Comparison of ENCODE assay signal across 19 cellular contexts in the genomic region with DNA sequence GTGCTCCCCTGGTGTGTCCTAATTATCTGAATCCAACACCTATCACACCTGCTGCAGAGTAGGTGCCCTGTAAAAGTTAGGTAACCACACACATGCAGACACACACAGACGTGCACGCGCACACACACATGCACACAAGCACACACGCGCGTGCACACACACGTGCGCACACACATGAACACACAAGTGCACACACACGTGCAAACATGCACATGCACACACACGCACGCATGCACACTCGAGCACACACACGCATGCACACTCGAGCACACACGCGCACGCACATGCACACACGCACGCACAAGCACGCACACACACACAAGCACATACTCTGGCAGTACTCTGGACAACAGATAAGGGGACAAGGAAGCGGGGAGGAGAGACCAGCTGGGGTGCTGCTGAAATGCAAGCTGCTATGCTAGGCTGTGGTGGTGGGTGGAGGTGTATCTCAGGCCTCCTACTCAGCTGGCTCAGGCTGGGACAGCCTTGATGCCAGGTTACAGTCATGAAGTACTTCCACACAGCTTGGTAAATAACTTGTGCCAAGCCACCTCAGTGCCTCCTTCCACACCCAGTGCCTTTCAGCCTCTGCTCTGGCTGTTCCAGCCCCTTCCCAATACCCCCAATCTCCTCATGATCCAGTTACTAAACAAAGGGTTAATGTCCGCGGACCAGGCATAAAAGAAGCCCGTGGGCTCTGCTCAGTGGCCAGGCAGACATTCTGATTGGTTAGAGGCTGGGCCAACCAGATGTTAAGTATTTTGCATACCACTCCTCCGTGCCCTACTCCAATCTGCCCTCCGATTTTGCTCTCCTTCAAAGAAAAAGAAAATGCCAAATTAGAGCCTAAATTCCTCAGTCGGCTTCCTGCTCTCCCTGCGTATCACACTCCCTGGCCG.
A peak's percentile ranks its signal among the peaks of the same experiment; 100 is the strongest.
DNase-seq lines count a peak whose midpoint lies in the region; ATAC-seq and TF ChIP-seq lines count a peak whose summit lies in the region.
"Had no signal": no experiment of that assay in that cellular context is flagged by ENCODE, and none has a peak within 500 bp of the region (broad histone marks: within the 10 kb centered on the region; RNA-seq: fewer than 3 reads in every experiment).

No MANE protein-coding gene starts in this region.

- CTCF ChIA-PET in HEK293 (lab: Yijun Ruan, JAX): interaction anchor here (0.8 kb wide), 1 partner anchor 33 kb away, joined by 3 read pairs; no protein-coding TSS in a partner anchor
- CTCF ChIA-PET in activated CD8-positive, alpha-beta T cell treated with anti-CD3 and anti-CD28 coated beads, Interleukin-2, amount 10 ng/mL, durations not matched to agents 7 days and 5 days (lab: Charles Lee): no interaction called here

- no peaks in the 10 kb centered on the region for H3K79me2 ChIP-seq in smooth muscle cell (ENCODE audit: low read depth)

- WGBS in smooth muscle cell (ENCODE audit: low lambda C conversion rate): 80% methylated on average over 29 of the region's 29 CpGs

- no peaks in the 10 kb centered on the region for H3F3A ChIP-seq in smooth muscle cell (ENCODE audit: low read depth)

- H3K36me3 Mint-ChIP-seq in brain: no peaks in the 10 kb centered on the region
- no peaks in the 10 kb centered on the region for H3K36me3 Mint-ChIP-seq in activated CD8-positive, alpha-beta T cell treated with anti-CD3 and anti-CD28 coated beads, Interleukin-2, amount 10 ng/mL, durations not matched to agents 7 days and 5 days (ENCODE audit: low read depth)
- H3K36me3 Mint-ChIP-seq: natural killer cell treated with Interleukin-12 subunit alpha and Interleukin-12 subunit beta and Interleukin-15 and Interleukin-18, amount 100 ng/mL, for 72 hours had no signal

- DNase-seq in left kidney (ENCODE audit: low read depth, low spot score) (peak; percentile 81), smooth muscle cell (lab: John Stamatoyannopoulos, UW; ENCODE audit: unreplicated experiment) (no peak), DMS79 treated with DMSO at 0.1 percent for 48 hours (lab: John Stamatoyannopoulos, UW) (no peak), epidermal melanocyte (ENCODE audit: insufficient read length, low spot score) (no peak)
- no peak for DNase-seq in activated CD8-positive, alpha-beta T cell treated with anti-CD3 and anti-CD28 coated beads, Interleukin-2, amount 10 ng/mL, durations not matched to agents 7 days and 5 days
- DNase-seq: activated CD4-positive, alpha-beta memory T cell treated with anti-CD3 and anti-CD28 coated beads, Interleukin-2, amount 10 ng/mL, durations not matched to agents 7 days and 5 days; adrenal gland; cortex of kidney; DMS153; esophagus squamous epithelium; heart left ventricle; NCI-H1417; NCI-H446 treated with DMSO at 0.1 percent for 48 hours; stimulated activated CD4-positive, alpha-beta T cell treated with anti-CD3 and anti-CD28 coated beads, Interleukin-4, amount 100 ng/mL, for 4 hours had no signal

- H3K9ac ChIP-seq in smooth muscle cell (ENCODE audit: low read depth): no peak overlapping the region

- H3K4me3 Mint-ChIP-seq in brain: peak overlapping the region in 2 of 5 experiments; percentile 34 to 41
- H3K4me3 Mint-ChIP-seq in activated CD8-positive, alpha-beta T cell treated with anti-CD3 and anti-CD28 coated beads, Interleukin-2, amount 10 ng/mL, durations not matched to agents 7 days and 5 days: no peak overlapping the region
- H3K4me3 Mint-ChIP-seq: activated CD4-positive, alpha-beta memory T cell treated with anti-CD3 and anti-CD28 coated beads, Interleukin-2, amount 10 ng/mL, durations not matched to agents 7 days and 5 days; natural killer cell treated with Interleukin-12 subunit alpha and Interleukin-12 subunit beta and Interleukin-15 and Interleukin-18, amount 100 ng/mL, for 72 hours had no signal

- no peaks in the 10 kb centered on the region for H3K27me3 Mint-ChIP-seq in brain
- peaks cover 7% of the 10 kb centered on the region for H3K27me3 Mint-ChIP-seq in activated CD8-positive, alpha-beta T cell treated with anti-CD3 and anti-CD28 coated beads, Interleukin-2, amount 10 ng/mL, durations not matched to agents 7 days and 5 days (ENCODE audit: low read depth)
- H3K27me3 Mint-ChIP-seq: activated CD4-positive, alpha-beta memory T cell treated with anti-CD3 and anti-CD28 coated beads, Interleukin-2, amount 10 ng/mL, durations not matched to agents 7 days and 5 days had no signal

- no peak overlapping the region for H2AFZ ChIP-seq in smooth muscle cell (ENCODE audit: low read depth)

- H3K9me3 Mint-ChIP-seq in brain: no peaks in the 10 kb centered on the region
- no peaks in the 10 kb centered on the region for H3K9me3 Mint-ChIP-seq in activated CD8-positive, alpha-beta T cell treated with anti-CD3 and anti-CD28 coated beads, Interleukin-2, amount 10 ng/mL, durations not matched to agents 7 days and 5 days (ENCODE audit: insufficient read depth)
- H3K9me3 Mint-ChIP-seq: activated CD4-positive, alpha-beta memory T cell treated with anti-CD3 and anti-CD28 coated beads, Interleukin-2, amount 10 ng/mL, durations not matched to agents 7 days and 5 days; natural killer cell treated with Interleukin-12 subunit alpha and Interleukin-12 subunit beta and Interleukin-15 and Interleukin-18, amount 100 ng/mL, for 72 hours had no signal

- ATAC-seq in activated CD4-positive, CD25-positive, alpha-beta regulatory T cell treated with anti-CD3 and anti-CD28 coated beads, Interleukin-2, amount 50 U/mL, for 24 hours: no peak
- ATAC-seq in activated CD8-positive, alpha-beta T cell treated with anti-CD3 and anti-CD28 coated beads, Interleukin-2, amount 10 ng/mL, durations not matched to agents 7 days and 5 days: no peak

- H3K4me2 ChIP-seq in smooth muscle cell: peak overlapping the region; percentile 68

- H3K27me3 ChIP-seq in smooth muscle cell (ENCODE audit: low read depth): no peaks in the 10 kb centered on the region
- H3K27me3 ChIP-seq: adrenal gland, esophagus squamous epithelium, heart left ventricle had no signal

- H3K4me3 ChIP-seq in HEK293 (ENCODE audit: low read depth, low read length) (no peak overlapping the region), smooth muscle cell (no peak overlapping the region)
- H3K4me3 ChIP-seq: adrenal gland, esophagus squamous epithelium, heart left ventricle, SK-N-MC had no signal

- POLR2A ChIA-PET in HEK293 (lab: Yijun Ruan, JAX): no interaction called here
- POLR2A ChIA-PET in activated CD8-positive, alpha-beta T cell treated with anti-CD3 and anti-CD28 coated beads, Interleukin-2, amount 10 ng/mL, durations not matched to agents 7 days and 5 days (lab: Charles Lee): no interaction called here

- no peaks in the 10 kb centered on the region for H3K36me3 ChIP-seq in HEK293 (ENCODE audit: control insufficient read depth in 2 of 2, insufficient read depth in 1 of 2, low read length in 2 of 2)
- H3K36me3 ChIP-seq in smooth muscle cell (ENCODE audit: low read depth): no peaks in the 10 kb centered on the region
- H3K36me3 ChIP-seq: adrenal gland, heart left ventricle had no signal

- H3K27ac Mint-ChIP-seq in brain: peak overlapping the region in 4 of 5 experiments; percentile 21 to 37 (median 26)
- H3K27ac Mint-ChIP-seq in activated CD8-positive, alpha-beta T cell treated with anti-CD3 and anti-CD28 coated beads, Interleukin-2, amount 10 ng/mL, durations not matched to agents 7 days and 5 days: no peak overlapping the region
- H3K27ac Mint-ChIP-seq: activated CD4-positive, alpha-beta memory T cell treated with anti-CD3 and anti-CD28 coated beads, Interleukin-2, amount 10 ng/mL, durations not matched to agents 7 days and 5 days; natural killer cell treated with Interleukin-12 subunit alpha and Interleukin-12 subunit beta and Interleukin-15 and Interleukin-18, amount 100 ng/mL, for 72 hours had no signal

- peaks cover 19% of the 10 kb centered on the region for H3K4me1 Mint-ChIP-seq in brain
- H3K4me1 Mint-ChIP-seq in activated CD8-positive, alpha-beta T cell treated with anti-CD3 and anti-CD28 coated beads, Interleukin-2, amount 10 ng/mL, durations not matched to agents 7 days and 5 days (ENCODE audit: low read depth): no peaks in the 10 kb centered on the region
- H3K4me1 Mint-ChIP-seq: activated CD4-positive, alpha-beta memory T cell treated with anti-CD3 and anti-CD28 coated beads, Interleukin-2, amount 10 ng/mL, durations not matched to agents 7 days and 5 days had no signal

- no peaks in the 10 kb centered on the region for H4K20me1 ChIP-seq in smooth muscle cell (ENCODE audit: low read depth)

- H3K9me3 ChIP-seq in HEK293 (ENCODE audit: control insufficient read depth, insufficient read depth, low read depth, low read length): no peaks in the 10 kb centered on the region
- H3K9me3 ChIP-seq in smooth muscle cell (replicated peaks; ENCODE audit: low read depth): no peaks in the 10 kb centered on the region
- H3K9me3 ChIP-seq: adrenal gland, esophagus squamous epithelium, heart left ventricle had no signal

- H3K27ac ChIP-seq in HEK293 (ENCODE audit: extremely low read depth, low read depth, low read length) (no peak overlapping the region), smooth muscle cell (ENCODE audit: low read depth) (no peak overlapping the region)
- H3K27ac ChIP-seq: adrenal gland, esophagus squamous epithelium, heart left ventricle, SK-N-MC had no signal

- no peak for TF ChIP-seq CTCF in HEK293 (tag by site-specific recombination; IDR thresholded peaks at IDR 0.05)
- TF ChIP-seq CTCF in brain (conservative IDR thresholded peaks at IDR 0.05): no peak
- TF ChIP-seq CTCF in smooth muscle cell (IDR thresholded peaks at IDR 0.05; ENCODE audit: borderline replicate concordance, insufficient read depth, poor library complexity, severe bottlenecking): no peak

- no peaks in the 10 kb centered on the region for H3K4me1 ChIP-seq in HEK293 (ENCODE audit: control insufficient read depth, insufficient read depth, low read length)
- H3K4me1 ChIP-seq in smooth muscle cell (ENCODE audit: low read depth): no peaks in the 10 kb centered on the region
- H3K4me1 ChIP-seq: adrenal gland, esophagus squamous epithelium had no signal

TF ChIP-seq in HEK293, 187 proteins besides CTCF, POLR2A, EP300 and RAD21 (continues in another document):
- TF ChIP-seq, protein P1, sequence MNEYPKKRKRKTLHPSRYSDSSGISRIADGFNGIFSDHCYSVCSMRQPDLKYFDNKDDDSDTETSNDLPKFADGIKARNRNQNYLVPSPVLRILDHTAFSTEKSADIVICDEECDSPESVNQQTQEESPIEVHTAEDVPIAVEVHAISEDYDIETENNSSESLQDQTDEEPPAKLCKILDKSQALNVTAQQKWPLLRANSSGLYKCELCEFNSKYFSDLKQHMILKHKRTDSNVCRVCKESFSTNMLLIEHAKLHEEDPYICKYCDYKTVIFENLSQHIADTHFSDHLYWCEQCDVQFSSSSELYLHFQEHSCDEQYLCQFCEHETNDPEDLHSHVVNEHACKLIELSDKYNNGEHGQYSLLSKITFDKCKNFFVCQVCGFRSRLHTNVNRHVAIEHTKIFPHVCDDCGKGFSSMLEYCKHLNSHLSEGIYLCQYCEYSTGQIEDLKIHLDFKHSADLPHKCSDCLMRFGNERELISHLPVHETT (tag by site-specific recombination; IDR thresholded peaks at IDR 0.05): no peak
- TF ChIP-seq REPIN1 (tag by site-specific recombination; IDR thresholded peaks at IDR 0.05; ENCODE audit: low read depth) (no peak), ZNF561 (tag by site-specific recombination; IDR thresholded peaks at IDR 0.05; ENCODE audit: borderline replicate concordance) (no peak), ZSCAN30 (tag by site-specific recombination; IDR thresholded peaks at IDR 0.05) (no peak)
